ENCODE assay signal across 8 cellular contexts in genomic region chr5:55994502-55994997, GRCh38. TPM values are rescaled to one million over a fixed set of nuclear protein-coding genes. Genes with fewer than 3 reads are reported as not detected.
DNase-seq lines count a peak whose midpoint lies in the region; TF ChIP-seq lines count a peak whose summit lies in the region.

TSS of gene IL6ST (minus strand) at chr5:55994963. CDS start at chr5:55976278, 18,685 bp downstream.

- H4K8ac ChIP-seq in H9 (replicated peaks; ENCODE audit: insufficient read length, low read depth, low read length): no peak within 1 kb of the TSS

- H3T11ph ChIP-seq in H9 (ENCODE audit: low read length): no peak within 1 kb of the TSS

- no peaks in the 10 kb centered on the region for H3K79me2 ChIP-seq in H9 (ENCODE audit: insufficient read depth, low read length)

- no peak within 1 kb of the TSS for H4K91ac ChIP-seq in H9 (ENCODE audit: insufficient read length, low read depth, low read length)

- no peaks in the 10 kb centered on the region for H3K23me2 ChIP-seq in H9 (ENCODE audit: insufficient read length, low read depth, low read length, poor library complexity, severe bottlenecking)

- peak within 1 kb of the TSS; percentile 60 for H3K14ac ChIP-seq in H9 (ENCODE audit: insufficient read depth, low read length)

- H3K27me3 ChIP-seq in H9 (ENCODE audit: insufficient read depth, low read length) (no peaks in the 10 kb centered on the region), MG63 (no peaks in the 10 kb centered on the region)

- H3K4me3 Mint-ChIP-seq in H9 (peak within 1 kb of the TSS; percentile 87 to 96), glutamatergic neuron (ENCODE audit: unreplicated experiment) (peak within 1 kb of the TSS; percentile 95), osteocyte (ENCODE audit: unreplicated experiment) (peak within 1 kb of the TSS; percentile 95)

- no peak within 1 kb of the TSS for H2BK20ac ChIP-seq in H9 (ENCODE audit: low read depth, low read length, poor library complexity, severe bottlenecking)

- no peak within 1 kb of the TSS for H2BK15ac ChIP-seq in H9 (ENCODE audit: low read depth, low read length)

- no peaks in the 10 kb centered on the region for H4K20me1 ChIP-seq in H9 (ENCODE audit: control insufficient read depth, insufficient read depth, insufficient read length)

- H3K23ac ChIP-seq in H9 (ENCODE audit: insufficient read length, low read depth, low read length): no peak within 1 kb of the TSS

- no peak within 1 kb of the TSS for H2BK5ac ChIP-seq in H9 (ENCODE audit: insufficient read length, low read length)

- no peak within 1 kb of the TSS for H2AK5ac ChIP-seq in H9 (ENCODE audit: insufficient read length, low read length)

- TF ChIP-seq CTCF in H9 (conservative IDR thresholded peaks at IDR 0.05) (no peak), glutamatergic neuron (IDR thresholded peaks at IDR 0.05; ENCODE audit: partially characterized antibody, unreplicated experiment) (peak; percentile 13), osteocyte (IDR thresholded peaks at IDR 0.05) (no peak)

- H3K36me3 ChIP-seq in MG63: peaks cover 14% of the 10 kb centered on the region

- H3K56ac ChIP-seq in H9 (ENCODE audit: insufficient read length, low read depth, low read length): no peak within 1 kb of the TSS

- H3K36me3 Mint-ChIP-seq in H9 (ENCODE audit: insufficient read depth in 1 of 3, low read depth in 3 of 3) (peaks cover 0 to 3% (median 0%) of the 10 kb centered on the region in 3 experiments; a peak in 1 of 7 replicates), glutamatergic neuron (ENCODE audit: unreplicated experiment) (no peaks in the 10 kb centered on the region), osteocyte (ENCODE audit: unreplicated experiment) (peaks cover 6% of the 10 kb centered on the region)

- peak within 1 kb of the TSS; percentile 35 for H3K18ac ChIP-seq in H9 (ENCODE audit: insufficient read length, low read depth, low read length)

- peak within 1 kb of the TSS; percentile 45 to 97 (median 87); a peak in 6 of 7 replicates for H3K27ac Mint-ChIP-seq in H9
- peak within 1 kb of the TSS; percentile 53 for H3K27ac Mint-ChIP-seq in glutamatergic neuron (ENCODE audit: unreplicated experiment)
- H3K27ac Mint-ChIP-seq in osteocyte (ENCODE audit: unreplicated experiment): peak within 1 kb of the TSS; percentile 99

- peak within 1 kb of the TSS; percentile 76 for H3K4me2 ChIP-seq in H9 (ENCODE audit: insufficient read depth, insufficient read length, low read length)

- peak within 1 kb of the TSS; percentile 11 for H2AFZ ChIP-seq in H9 (ENCODE audit: low read length)

- H4K5ac ChIP-seq in H9 (ENCODE audit: insufficient read length, low read depth, low read length): no peak within 1 kb of the TSS

- H3K27ac ChIP-seq in H9 (ENCODE audit: insufficient read length, low read depth, low read length): no peak within 1 kb of the TSS

- DNase-seq in NOMO-1 treated with DMSO at 0.1 percent for 48 hours (lab: John Stamatoyannopoulos, UW; ENCODE audit: unreplicated experiment): peak; percentile 26
- no peak for DNase-seq in NOMO-1 (lab: John Stamatoyannopoulos, UW; ENCODE audit: unreplicated experiment in 2 of 2)
- peak; percentile 77 for DNase-seq in H9
- peak; percentile 84 for DNase-seq in MG63
- peak; percentile 57 for DNase-seq in activated naive CD4-positive, alpha-beta T cell treated with anti-CD3 and anti-CD28 coated beads, Interleukin-2, amount 50 U/mL, for 16 hours
- no peak for DNase-seq in glutamatergic neuron
- no peak for DNase-seq in osteocyte (ENCODE audit: extremely low spot score, unreplicated experiment)
- DNase-seq in ecto neural progenitor cell (ENCODE audit: low spot score): no peak

- H3K79me1 ChIP-seq in H9 (ENCODE audit: insufficient read depth, low read depth, low read length, poor library complexity, severe bottlenecking): no peaks in the 10 kb centered on the region

- H3K9ac ChIP-seq in H9 (ENCODE audit: extremely low read depth, insufficient read length, low read length): peak within 1 kb of the TSS; percentile 54

- H3K4me1 Mint-ChIP-seq in H9: peaks cover 27 to 28% of the 10 kb centered on the region in 2 experiments
- peaks cover 2% of the 10 kb centered on the region for H3K4me1 Mint-ChIP-seq in glutamatergic neuron (ENCODE audit: low read depth, unreplicated experiment)
- H3K4me1 Mint-ChIP-seq in osteocyte (ENCODE audit: unreplicated experiment): peaks cover 69% of the 10 kb centered on the region

- H3K27me3 Mint-ChIP-seq in H9 (ENCODE audit: low read depth) (no peaks in the 10 kb centered on the region), glutamatergic neuron (ENCODE audit: unreplicated experiment) (peaks cover 2% of the 10 kb centered on the region), osteocyte (ENCODE audit: unreplicated experiment) (no peaks in the 10 kb centered on the region)

- H3K9me3 Mint-ChIP-seq in H9: no peaks in the 10 kb centered on the region
- H3K9me3 Mint-ChIP-seq in glutamatergic neuron (ENCODE audit: unreplicated experiment): peaks cover 5% of the 10 kb centered on the region
- H3K9me3 Mint-ChIP-seq in osteocyte (ENCODE audit: unreplicated experiment): peaks cover 3% of the 10 kb centered on the region

- peak within 1 kb of the TSS; percentile 95 for H3K4me3 ChIP-seq in MG63

- no peaks in the 10 kb centered on the region; the same call in 1 of the 2 replicates for H3K4me1 ChIP-seq in H9 (ENCODE audit: insufficient read depth, low read length)

- no peak within 1 kb of the TSS for H2BK120ac ChIP-seq in H9 (ENCODE audit: low read depth, low read length, poor library complexity, severe bottlenecking)

- H3K4ac ChIP-seq in H9 (ENCODE audit: low read depth, low read length): no peak within 1 kb of the TSS

- no peak within 1 kb of the TSS for H2BK12ac ChIP-seq in H9 (ENCODE audit: insufficient read length, low read depth, low read length)

- H3K9me3 ChIP-seq in H9 (ENCODE audit: control insufficient read depth, low read depth, low read length) (no peaks in the 10 kb centered on the region), MG63 (no peaks in the 10 kb centered on the region; the same call in 1 of the 2 replicates)

- WGBS in H9 (ENCODE audit: extremely low coverage, insufficient read length, low lambda C conversion rate): no CpG with 5 or more reads among the region's 48 CpGs

RNA-seq across cellular contexts. Expression of gene IL6ST, which starts in this region (rescaled TPM):
- total RNA-seq in H9 (2021) (10.3 and 11.1 TPM in 2 replicates), glutamatergic neuron (ENCODE audit: unreplicated experiment) (37.7 TPM), osteocyte (197 and 211 TPM in 2 replicates)
- 127 and 219 TPM in 2 replicates for total RNA-seq in MG63 (2014; rRNA removed; shearing (Covaris generic); ENCODE audit: low replicate concordance)

Comparison
In these comparisons a context has a peak if more than half of its experiments do, and no peak if none do; other contexts are left out.
1. DNase-seq: peak in NOMO-1 treated with DMSO at 0.1 percent for 48 hours (single experiment), H9 (single experiment), MG63 (single experiment) and activated naive CD4-positive, alpha-beta T cell treated with anti-CD3 and anti-CD28 coated beads, Interleukin-2, amount 50 U/mL, for 16 hours (single experiment); none in NOMO-1 (0 of 2), glutamatergic neuron (single experiment), osteocyte (single experiment) and ecto neural progenitor cell (single experiment).
2. Peak in every context shown above with its lines, with median percentiles within 50 percentile points of each other: H3K27ac Mint-ChIP-seq and H3K4me3 Mint-ChIP-seq.